16 cellular contexts compared by ENCODE assay signal in the genomic region with DNA sequence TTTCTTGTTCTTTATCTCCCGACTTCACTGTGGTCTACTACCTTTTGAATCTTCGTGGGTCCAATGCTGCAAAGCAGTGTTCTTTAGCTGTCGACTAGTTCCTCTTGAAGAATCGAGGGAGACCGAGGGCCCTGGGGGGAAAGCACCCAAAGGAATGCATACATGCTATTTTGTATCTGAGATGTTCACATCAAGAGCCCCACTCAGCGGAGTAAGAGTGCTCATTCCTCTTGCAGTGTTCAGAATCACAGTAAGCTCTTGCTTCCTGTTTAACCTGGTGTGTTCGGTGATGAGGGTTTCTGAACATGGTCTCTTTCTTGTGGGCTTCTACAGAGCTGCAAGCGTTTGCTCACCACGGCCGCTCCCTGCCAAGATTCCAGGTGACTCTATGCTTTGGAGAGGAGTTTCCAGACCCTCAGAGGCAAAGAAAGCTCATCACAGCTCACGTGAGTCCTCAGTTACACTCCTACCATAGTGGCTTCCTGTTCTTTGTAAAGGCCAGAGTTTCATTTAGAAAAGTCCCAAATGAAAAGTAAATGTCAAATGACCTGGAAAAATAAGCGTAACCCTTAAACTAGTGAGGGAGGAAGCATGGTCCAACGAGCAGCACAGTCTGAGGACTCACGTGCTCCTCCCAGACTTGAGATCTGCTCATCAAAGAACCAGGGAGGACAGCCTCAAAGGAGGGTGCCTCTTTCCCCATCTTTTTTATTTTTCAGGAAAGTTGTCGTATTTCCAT. TPM values are rescaled to one million over a fixed set of nuclear protein-coding genes. Genes with fewer than 3 reads are reported as not detected.
A peak's percentile ranks its signal among the peaks of the same experiment; 100 is the strongest.
DNase-seq lines count a peak whose midpoint lies in the region; ATAC-seq and TF ChIP-seq lines count a peak whose summit lies in the region.
"Had no signal": no experiment of that assay in that cellular context is flagged by ENCODE, and none has a peak within 500 bp of the region (broad histone marks: within the 10 kb centered on the region; RNA-seq: fewer than 3 reads in every experiment).

No MANE protein-coding gene starts in this region.

- H3K9me3 ChIP-seq in heart right ventricle (peaks cover 0 to 10% (median 0%) of the 10 kb centered on the region in 11 donors), OCI-LY7 (ENCODE audit: low read length) (no peaks in the 10 kb centered on the region), thymus (ENCODE audit: control insufficient read depth) (no peaks in the 10 kb centered on the region), stomach (no peaks in the 10 kb centered on the region)
- H3K9me3 ChIP-seq: ascending aorta, tibial artery had no signal

- H3K4me3 ChIP-seq in heart right ventricle: no peak overlapping the region
- H3K4me3 ChIP-seq in OCI-LY7 (ENCODE audit: low read depth, low read length, poor library complexity, severe bottlenecking): no peak overlapping the region
- no peak overlapping the region for H3K4me3 ChIP-seq in thymus (ENCODE audit: low read length)
- no peak overlapping the region for H3K4me3 ChIP-seq in stomach
- H3K4me3 ChIP-seq: ascending aorta, dorsolateral prefrontal cortex, lung, tibial artery had no signal

- H4K20me1 ChIP-seq in OCI-LY7 (ENCODE audit: insufficient read depth, low read length): peaks cover 5% of the 10 kb centered on the region; the same call in 1 of the 2 replicates

- H3K9me3 Mint-ChIP-seq in activated naive CD8-positive, alpha-beta T cell (ENCODE audit: low read depth): no peaks in the 10 kb centered on the region
- no peaks in the 10 kb centered on the region for H3K9me3 Mint-ChIP-seq in MCF 10A (ENCODE audit: unreplicated experiment)

- TF ChIP-seq CTCF in heart right ventricle (IDR thresholded peaks at IDR 0.05) (no peak), OCI-LY7 (conservative IDR thresholded peaks at IDR 0.05; ENCODE audit: low read length) (no peak), MCF 10A (IDR thresholded peaks at IDR 0.05; ENCODE audit: unreplicated experiment) (no peak), stomach (IDR thresholded peaks at IDR 0.05) (no peak)

- WGBS in heart right ventricle, 2 donors: 86 to 90% methylated on average over 15 of the region's 15 CpGs
- 72% methylated on average over 15 of the region's 15 CpGs for WGBS in thymus
- 83 to 87% (median 84%) methylated on average over 15 of the region's 15 CpGs for WGBS in stomach, 5 donors

- peaks cover 0 to 6% (median 0%) of the 10 kb centered on the region in 9 donors for H3K36me3 ChIP-seq in heart right ventricle
- peaks cover 100% of the 10 kb centered on the region for H3K36me3 ChIP-seq in OCI-LY7 (ENCODE audit: insufficient read depth, low read length)
- H3K36me3 ChIP-seq in thymus (ENCODE audit: control insufficient read depth, insufficient read depth): no peaks in the 10 kb centered on the region
- H3K36me3 ChIP-seq in stomach: no peaks in the 10 kb centered on the region
- H3K36me3 ChIP-seq: ascending aorta, tibial artery had no signal

- H2AFZ ChIP-seq in OCI-LY7 (ENCODE audit: low read length): no peak overlapping the region

- ATAC-seq in heart right ventricle: no peak

- peaks cover 85% of the 10 kb centered on the region for H3K4me1 Mint-ChIP-seq in activated naive CD8-positive, alpha-beta T cell (ENCODE audit: low read depth)
- H3K4me1 Mint-ChIP-seq in MCF 10A (ENCODE audit: insufficient read depth, unreplicated experiment): no peaks in the 10 kb centered on the region

- peaks cover 42% of the 10 kb centered on the region for H3K79me2 ChIP-seq in OCI-LY7 (ENCODE audit: insufficient read depth, low read depth, low read length)

- H3K4me1 ChIP-seq in heart right ventricle (peaks cover 0 to 10% (median 0%) of the 10 kb centered on the region in 9 donors), OCI-LY7 (ENCODE audit: insufficient read depth, low read length, poor library complexity, severe bottlenecking) (peaks cover 33% of the 10 kb centered on the region), thymus (ENCODE audit: control insufficient read depth, insufficient read depth, low read length) (no peaks in the 10 kb centered on the region), stomach (no peaks in the 10 kb centered on the region)
- H3K4me1 ChIP-seq: ascending aorta, tibial artery had no signal

- TF ChIP-seq POLR2A in stomach (IDR thresholded peaks at IDR 0.05): no peak

- DNase-seq in cardiac septum (ENCODE audit: low spot score) (peak; percentile 20), heart right ventricle (no peak), OCI-LY7 (ENCODE audit: low spot score) (peak; percentile 45), MCF 10A (ENCODE audit: unreplicated experiment) (no peak), NCI-H2171 (lab: John Stamatoyannopoulos, UW) (no peak), stomach (no peak)
- DNase-seq: dorsolateral prefrontal cortex, KG1, NCI-H187, NCI-H748 treated with DMSO at 0.1 percent for 48 hours, tibial artery had no signal

- no peak for TF ChIP-seq EP300 in stomach (IDR thresholded peaks at IDR 0.05)

- POLR2A ChIA-PET in OCI-LY7 (lab: Charles Lee): interaction anchor here (0.8 to 11.2 kb wide), 5 partner anchors 9 to 72 kb away, joined by 3 to 95 read pairs (median 4); a partner anchor contains a TSS
- POLR2A ChIA-PET in MCF 10A (lab: Yijun Ruan, JAX): no interaction called here

- H3K27me3 ChIP-seq in heart right ventricle: peaks cover 0 to 30% (median 9%) of the 10 kb centered on the region in 7 donors
- peaks cover 2% of the 10 kb centered on the region for H3K27me3 ChIP-seq in thymus (ENCODE audit: control insufficient read depth, insufficient read depth)
- H3K27me3 ChIP-seq in stomach: peaks cover 0 to 33% (median 11%) of the 10 kb centered on the region in 3 donors
- H3K27me3 ChIP-seq: ascending aorta had no signal

- H3K4me3 Mint-ChIP-seq in activated naive CD8-positive, alpha-beta T cell: peak overlapping the region; percentile 88
- H3K4me3 Mint-ChIP-seq in MCF 10A (ENCODE audit: unreplicated experiment): no peak overlapping the region

- no peaks in the 10 kb centered on the region for H3K9me2 ChIP-seq in OCI-LY7 (ENCODE audit: insufficient read depth, low read length)

- H3K27ac Mint-ChIP-seq in activated naive CD8-positive, alpha-beta T cell: peak overlapping the region; percentile 96
- H3K27ac Mint-ChIP-seq in MCF 10A (ENCODE audit: low read depth, unreplicated experiment): no peak overlapping the region

- BruUV-seq in OCI-LY7 (replicated peaks; lab: Mats Ljungman, UMichigan) (no TSS peak), MCF 10A (replicated peaks; lab: Mats Ljungman, UMichigan) (no TSS peak)

- intact Hi-C loops in cardiac septum (cut with DNase I): loop anchor here (10.0 kb wide), 1 partner anchor 180 kb away; no protein-coding TSS in a partner anchor
- intact Hi-C loops in heart right ventricle (cut with DNase I): loop anchor here in 1 of 10 donors (5.0 to 10.0 kb wide), 2 partner anchors 190 to 218 kb away; no protein-coding TSS in a partner anchor
- intact Hi-C loops in OCI-LY7 (cut with micrococcal nuclease; ENCODE audit: unreplicated experiment): no loop called here
- intact Hi-C loops in MCF 10A (cut with micrococcal nuclease): no loop called here
- intact Hi-C loops in stomach (cut with DNase I; ENCODE audit: low total_unique reads): no loop called here

- H3K27ac ChIP-seq in heart right ventricle: no peak overlapping the region
- H3K27ac ChIP-seq in OCI-LY7 (ENCODE audit: low read depth, low read length, poor library complexity, severe bottlenecking): peak overlapping the region; percentile 21
- peak overlapping the region; percentile 75 for H3K27ac ChIP-seq in thymus (ENCODE audit: low read depth)
- no peak overlapping the region for H3K27ac ChIP-seq in stomach
- H3K27ac ChIP-seq: ascending aorta, dorsolateral prefrontal cortex, tibial artery had no signal

- peaks cover 65% of the 10 kb centered on the region for H3K36me3 Mint-ChIP-seq in activated naive CD8-positive, alpha-beta T cell
- no peaks in the 10 kb centered on the region for H3K36me3 Mint-ChIP-seq in MCF 10A (ENCODE audit: insufficient read depth, unreplicated experiment)

- peak overlapping the region; percentile 21; the same call in 1 of the 2 replicates for H3K4me2 ChIP-seq in OCI-LY7 (ENCODE audit: low read length)

- CTCF ChIA-PET in OCI-LY7 (lab: Charles Lee; ENCODE audit: unreplicated experiment) (no interaction called here), MCF 10A (lab: Yijun Ruan, JAX) (no interaction called here)

- H3K27me3 Mint-ChIP-seq in activated naive CD8-positive, alpha-beta T cell: no peaks in the 10 kb centered on the region
- peaks cover 7% of the 10 kb centered on the region for H3K27me3 Mint-ChIP-seq in MCF 10A (ENCODE audit: insufficient read depth, unreplicated experiment)

RNA-seq across cellular contexts. Expression of a gene that starts 13.3 kb away (rescaled TPM):
- total RNA-seq in cardiac septum: 0.89 TPM
- total RNA-seq in heart right ventricle: 1 to 10 TPM in 2 of 10 donors, under 1 TPM in 7, not detected in 1; 0.05 to 3.6 (median 0.32) TPM
- under 1 TPM; 0.04 to 0.15 TPM for polyA plus RNA-seq in heart right ventricle
- 143 and 189 TPM in 2 replicates for total RNA-seq in OCI-LY7 (2014; rRNA removed; shearing (Covaris generic))
- 281 and 291 TPM in 2 replicates for total RNA-seq in OCI-LY7 (2022)
- polyA plus RNA-seq in thymus: 7.5 TPM
- not detected in 2 replicates for total RNA-seq in MCF 10A (2022)
- total RNA-seq in stomach: 1 to 10 TPM in 4 of 5 donors, not detected in 1; 2.6 to 7.0 (median 5.9) TPM
- polyA plus RNA-seq in stomach: 1 to 10 TPM in 1 of 3 donors, under 1 TPM in 2; 0.48 to 1.1 (median 0.56) TPM
- polyA plus RNA-seq: AG04450 had no signal

Comparison
In these comparisons a context has a peak if more than half of its experiments do, and no peak if none do; other contexts are left out.
1. DNase-seq: peak in cardiac septum (single experiment) and OCI-LY7 (single experiment); none in heart right ventricle (0 of 2), MCF 10A (single experiment), NCI-H2171 (single experiment) and stomach (single experiment).
2. H3K27ac ChIP-seq: peak in OCI-LY7 (single experiment) and thymus (single experiment); none in heart right ventricle (0 of 10) and stomach (0 of 5).
3. RNA of a gene that starts 13.3 kb away (total RNA-seq): 143 to 291 TPM in OCI-LY7; 2.6 to 7.0 TPM in stomach, 0.89 TPM in cardiac septum (single experiment), 0.05 to 3.6 TPM in heart right ventricle and not detected in MCF 10A; every median in the first group is over 10 times any median in the second.